1 cellular context compared by ENCODE assay signal in genomic region chr10:95475827-95476481, GRCh38.
A peak's percentile ranks its signal among the peaks of the same experiment; 100 is the strongest.
TF ChIP-seq lines count a peak whose summit lies in the region.

No MANE protein-coding gene starts in this region.

TF ChIP-seq in HepG2, 621 proteins besides CTCF, POLR2A, EP300 and RAD21 (continued from another document and continues in another):
- TF ChIP-seq NFKB2 (CRISPR knock-in tag; IDR thresholded peaks at IDR 0.05; ENCODE audit: borderline replicate concordance) (no peak), ZNF160 (CRISPR knock-in tag; IDR thresholded peaks at IDR 0.05) (no peak), DNMT3B (CRISPR knock-in tag; conservative IDR thresholded peaks at IDR 0.05) (no peak; the same call in 1 of the 2 replicates), ZFP41 (CRISPR knock-in tag; IDR thresholded peaks at IDR 0.05; ENCODE audit: borderline replicate concordance) (no peak), ZNF354B (CRISPR knock-in tag; IDR thresholded peaks at IDR 0.05) (no peak), SRF (IDR thresholded peaks at IDR 0.05; ENCODE audit: low read depth, low read length) (no peak), KAT8 (CRISPR knock-in tag; IDR thresholded peaks at IDR 0.05) (peak; percentile 75), ATM (IDR thresholded peaks at IDR 0.05; ENCODE audit: borderline replicate concordance) (no peak), MAF1 (CRISPR knock-in tag; IDR thresholded peaks at IDR 0.05; ENCODE audit: borderline replicate concordance) (no peak), KDM5A (IDR thresholded peaks at IDR 0.05; ENCODE audit: borderline replicate concordance, low read length) (no peak), ZNF781 (CRISPR knock-in tag; IDR thresholded peaks at IDR 0.05; ENCODE audit: borderline replicate concordance, not compliant biosample characterization) (no peak), SMAD1 (CRISPR knock-in tag; IDR thresholded peaks at IDR 0.05; ENCODE audit: borderline replicate concordance, low read depth) (no peak), HNRNPH1 (optimal IDR thresholded peaks at IDR 0.05; ENCODE audit: low read depth, low read length) (no peak), SRSF1 (optimal IDR thresholded peaks at IDR 0.05; ENCODE audit: low read depth, low read length) (no peak), RBM39 (IDR thresholded peaks at IDR 0.05; ENCODE audit: low read depth, low read length, poor library complexity, severe bottlenecking) (no peak), KLF9 (CRISPR knock-in tag; IDR thresholded peaks at IDR 0.05; ENCODE audit: low read depth) (no peak), ZBTB3 (CRISPR knock-in tag; IDR thresholded peaks at IDR 0.05; ENCODE audit: borderline replicate concordance, low read depth) (no peak), ZBTB8A (CRISPR knock-in tag; IDR thresholded peaks at IDR 0.05; ENCODE audit: borderline replicate concordance, low read depth) (no peak), ZNF839 (CRISPR knock-in tag; IDR thresholded peaks at IDR 0.05; ENCODE audit: borderline replicate concordance) (no peak), ZSCAN31 (CRISPR knock-in tag; IDR thresholded peaks at IDR 0.05; ENCODE audit: low read depth) (no peak), ZNF564 (CRISPR knock-in tag; IDR thresholded peaks at IDR 0.05) (0 out of 2 replicates have a peak, but pooled peaks have one; percentile 43), ZNF24 (IDR thresholded peaks at IDR 0.05) (no peak), GABPB1 (CRISPR knock-in tag; IDR thresholded peaks at IDR 0.05) (no peak), ZFYVE20 (CRISPR knock-in tag; IDR thresholded peaks at IDR 0.05; ENCODE audit: borderline replicate concordance, low read depth) (no peak), MZF1 (CRISPR knock-in tag; IDR thresholded peaks at IDR 0.05; ENCODE audit: borderline replicate concordance) (no peak), ZFP82 (CRISPR knock-in tag; IDR thresholded peaks at IDR 0.05; ENCODE audit: borderline replicate concordance) (no peak), JUND (CRISPR knock-in tag; IDR thresholded peaks at IDR 0.05) (no peak), SCMH1 (CRISPR knock-in tag; IDR thresholded peaks at IDR 0.05; ENCODE audit: borderline replicate concordance) (no peak), HMGXB4 (CRISPR knock-in tag; IDR thresholded peaks at IDR 0.05; ENCODE audit: borderline replicate concordance in 1 of 2, low read depth in 1 of 2) (no peak), PRPF4 (IDR thresholded peaks at IDR 0.05; ENCODE audit: low read depth, low read length, poor library complexity, severe bottlenecking) (peak; percentile 73), ZNF326 (CRISPR knock-in tag; IDR thresholded peaks at IDR 0.05; ENCODE audit: borderline replicate concordance) (no peak), ZNF703 (CRISPR knock-in tag; IDR thresholded peaks at IDR 0.05; ENCODE audit: borderline replicate concordance) (no peak), POLR2G (IDR thresholded peaks at IDR 0.05; ENCODE audit: low read depth, low read length) (peak; percentile 44; the same call in 1 of the 2 replicates), ZNF276 (CRISPR knock-in tag; IDR thresholded peaks at IDR 0.05; ENCODE audit: low read depth) (no peak), BCL6 (CRISPR knock-in tag; IDR thresholded peaks at IDR 0.05) (peak; percentile 73), ZNF224 (CRISPR knock-in tag; IDR thresholded peaks at IDR 0.05) (no peak), PAWR (CRISPR knock-in tag; IDR thresholded peaks at IDR 0.05; ENCODE audit: borderline replicate concordance) (no peak), RELA (CRISPR knock-in tag; IDR thresholded peaks at IDR 0.05) (no peak), FOXK1 (CRISPR knock-in tag; IDR thresholded peaks at IDR 0.05; ENCODE audit: borderline replicate concordance, low read depth) (peak; percentile 39; the same call in 1 of the 2 replicates), NONO (IDR thresholded peaks at IDR 0.05) (no peak), NONO (CRISPR knock-in tag; conservative IDR thresholded peaks at IDR 0.05) (peak; percentile 69), MTF1 (CRISPR knock-in tag; IDR thresholded peaks at IDR 0.05) (no peak), ZFP36 (IDR thresholded peaks at IDR 0.05; ENCODE audit: borderline replicate concordance, low read depth, low read length, partially characterized antibody) (no peak), MNT (IDR thresholded peaks at IDR 0.05) (no peak), NFIB (CRISPR knock-in tag; IDR thresholded peaks at IDR 0.05; ENCODE audit: borderline replicate concordance) (no peak), ERF (CRISPR knock-in tag; IDR thresholded peaks at IDR 0.05) (peak; percentile 57)
- TF ChIP-seq, protein P1, sequence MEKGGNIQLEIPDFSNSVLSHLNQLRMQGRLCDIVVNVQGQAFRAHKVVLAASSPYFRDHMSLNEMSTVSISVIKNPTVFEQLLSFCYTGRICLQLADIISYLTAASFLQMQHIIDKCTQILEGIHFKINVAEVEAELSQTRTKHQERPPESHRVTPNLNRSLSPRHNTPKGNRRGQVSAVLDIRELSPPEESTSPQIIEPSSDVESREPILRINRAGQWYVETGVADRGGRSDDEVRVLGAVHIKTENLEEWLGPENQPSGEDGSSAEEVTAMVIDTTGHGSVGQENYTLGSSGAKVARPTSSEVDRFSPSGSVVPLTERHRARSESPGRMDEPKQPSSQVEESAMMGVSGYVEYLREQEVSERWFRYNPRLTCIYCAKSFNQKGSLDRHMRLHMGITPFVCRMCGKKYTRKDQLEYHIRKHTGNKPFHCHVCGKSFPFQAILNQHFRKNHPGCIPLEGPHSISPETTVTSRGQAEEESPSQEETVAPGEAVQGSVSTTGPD (CRISPR knock-in tag; IDR thresholded peaks at IDR 0.05) = peak; percentile 80; the same call in 1 of the 2 replicates
- TF ChIP-seq, protein P2, sequence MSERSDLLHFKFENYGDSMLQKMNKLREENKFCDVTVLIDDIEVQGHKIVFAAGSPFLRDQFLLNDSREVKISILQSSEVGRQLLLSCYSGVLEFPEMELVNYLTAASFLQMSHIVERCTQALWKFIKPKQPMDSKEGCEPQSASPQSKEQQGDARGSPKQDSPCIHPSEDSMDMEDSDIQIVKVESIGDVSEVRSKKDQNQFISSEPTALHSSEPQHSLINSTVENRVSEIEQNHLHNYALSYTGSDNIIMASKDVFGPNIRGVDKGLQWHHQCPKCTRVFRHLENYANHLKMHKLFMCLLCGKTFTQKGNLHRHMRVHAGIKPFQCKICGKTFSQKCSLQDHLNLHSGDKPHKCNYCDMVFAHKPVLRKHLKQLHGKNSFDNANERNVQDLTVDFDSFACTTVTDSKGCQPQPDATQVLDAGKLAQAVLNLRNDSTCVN (CRISPR knock-in tag; IDR thresholded peaks at IDR 0.05; ENCODE audit: borderline replicate concordance) = peak; percentile 75
- TF ChIP-seq, protein P3, sequence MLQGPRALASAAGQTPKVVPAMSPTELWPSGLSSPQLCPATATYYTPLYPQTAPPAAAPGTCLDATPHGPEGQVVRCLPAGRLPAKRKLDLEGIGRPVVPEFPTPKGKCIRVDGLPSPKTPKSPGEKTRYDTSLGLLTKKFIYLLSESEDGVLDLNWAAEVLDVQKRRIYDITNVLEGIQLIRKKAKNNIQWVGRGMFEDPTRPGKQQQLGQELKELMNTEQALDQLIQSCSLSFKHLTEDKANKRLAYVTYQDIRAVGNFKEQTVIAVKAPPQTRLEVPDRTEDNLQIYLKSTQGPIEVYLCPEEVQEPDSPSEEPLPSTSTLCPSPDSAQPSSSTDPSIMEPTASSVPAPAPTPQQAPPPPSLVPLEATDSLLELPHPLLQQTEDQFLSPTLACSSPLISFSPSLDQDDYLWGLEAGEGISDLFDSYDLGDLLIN (CRISPR knock-in tag; IDR thresholded peaks at IDR 0.05; ENCODE audit: borderline replicate concordance) = no peak
- TF ChIP-seq, protein P4, sequence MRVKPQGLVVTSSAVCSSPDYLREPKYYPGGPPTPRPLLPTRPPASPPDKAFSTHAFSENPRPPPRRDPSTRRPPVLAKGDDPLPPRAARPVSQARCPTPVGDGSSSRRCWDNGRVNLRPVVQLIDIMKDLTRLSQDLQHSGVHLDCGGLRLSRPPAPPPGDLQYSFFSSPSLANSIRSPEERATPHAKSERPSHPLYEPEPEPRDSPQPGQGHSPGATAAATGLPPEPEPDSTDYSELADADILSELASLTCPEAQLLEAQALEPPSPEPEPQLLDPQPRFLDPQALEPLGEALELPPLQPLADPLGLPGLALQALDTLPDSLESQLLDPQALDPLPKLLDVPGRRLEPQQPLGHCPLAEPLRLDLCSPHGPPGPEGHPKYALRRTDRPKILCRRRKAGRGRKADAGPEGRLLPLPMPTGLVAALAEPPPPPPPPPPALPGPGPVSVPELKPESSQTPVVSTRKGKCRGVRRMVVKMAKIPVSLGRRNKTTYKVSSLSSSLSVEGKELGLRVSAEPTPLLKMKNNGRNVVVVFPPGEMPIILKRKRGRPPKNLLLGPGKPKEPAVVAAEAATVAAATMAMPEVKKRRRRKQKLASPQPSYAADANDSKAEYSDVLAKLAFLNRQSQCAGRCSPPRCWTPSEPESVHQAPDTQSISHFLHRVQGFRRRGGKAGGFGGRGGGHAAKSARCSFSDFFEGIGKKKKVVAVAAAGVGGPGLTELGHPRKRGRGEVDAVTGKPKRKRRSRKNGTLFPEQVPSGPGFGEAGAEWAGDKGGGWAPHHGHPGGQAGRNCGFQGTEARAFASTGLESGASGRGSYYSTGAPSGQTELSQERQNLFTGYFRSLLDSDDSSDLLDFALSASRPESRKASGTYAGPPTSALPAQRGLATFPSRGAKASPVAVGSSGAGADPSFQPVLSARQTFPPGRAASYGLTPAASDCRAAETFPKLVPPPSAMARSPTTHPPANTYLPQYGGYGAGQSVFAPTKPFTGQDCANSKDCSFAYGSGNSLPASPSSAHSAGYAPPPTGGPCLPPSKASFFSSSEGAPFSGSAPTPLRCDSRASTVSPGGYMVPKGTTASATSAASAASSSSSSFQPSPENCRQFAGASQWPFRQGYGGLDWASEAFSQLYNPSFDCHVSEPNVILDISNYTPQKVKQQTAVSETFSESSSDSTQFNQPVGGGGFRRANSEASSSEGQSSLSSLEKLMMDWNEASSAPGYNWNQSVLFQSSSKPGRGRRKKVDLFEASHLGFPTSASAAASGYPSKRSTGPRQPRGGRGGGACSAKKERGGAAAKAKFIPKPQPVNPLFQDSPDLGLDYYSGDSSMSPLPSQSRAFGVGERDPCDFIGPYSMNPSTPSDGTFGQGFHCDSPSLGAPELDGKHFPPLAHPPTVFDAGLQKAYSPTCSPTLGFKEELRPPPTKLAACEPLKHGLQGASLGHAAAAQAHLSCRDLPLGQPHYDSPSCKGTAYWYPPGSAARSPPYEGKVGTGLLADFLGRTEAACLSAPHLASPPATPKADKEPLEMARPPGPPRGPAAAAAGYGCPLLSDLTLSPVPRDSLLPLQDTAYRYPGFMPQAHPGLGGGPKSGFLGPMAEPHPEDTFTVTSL (CRISPR knock-in tag; IDR thresholded peaks at IDR 0.05; ENCODE audit: borderline replicate concordance) = peak; percentile 96; the same call in 1 of the 2 replicates
